In the genomic region with DNA sequence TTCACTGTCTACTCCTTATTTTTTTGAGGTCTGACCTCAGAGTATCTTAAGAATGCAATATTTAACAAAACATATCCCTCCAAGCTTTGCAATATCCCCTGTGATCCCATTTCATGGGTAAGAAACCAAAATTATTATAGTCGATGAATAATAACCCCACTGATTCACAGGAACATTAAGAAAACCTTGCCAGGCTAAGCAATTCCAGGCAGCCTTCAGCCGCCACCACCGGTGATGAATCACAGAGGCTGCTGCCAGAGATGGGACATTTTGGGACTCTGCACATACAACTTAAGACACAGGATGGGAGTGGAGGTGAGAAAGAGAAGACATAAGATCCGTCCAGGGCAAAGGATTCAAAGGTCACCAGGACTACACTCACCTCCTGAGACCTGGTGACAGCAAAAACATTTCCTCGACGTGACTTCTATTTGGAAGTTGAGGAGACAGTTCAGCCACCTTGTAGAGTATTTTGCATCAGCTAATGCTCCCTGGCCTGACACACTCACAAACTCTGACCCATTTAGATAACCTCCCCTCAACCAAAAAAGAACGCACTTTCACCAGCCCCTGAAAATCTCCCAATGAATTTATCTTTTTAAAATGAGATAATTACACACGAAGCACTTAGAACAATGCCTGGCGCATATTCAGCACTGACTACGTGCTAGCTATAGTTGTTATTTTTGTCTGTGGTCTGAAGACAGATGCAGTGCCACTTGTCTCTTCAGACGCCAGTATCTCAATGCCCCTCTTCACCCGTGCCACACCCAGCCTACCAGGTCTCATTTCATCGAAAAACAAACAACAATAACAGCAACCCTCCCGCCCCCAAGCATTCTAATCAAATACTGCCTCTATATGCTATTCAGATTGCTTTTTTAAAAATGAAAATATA, we compare ENCODE assay signal across 17 cellular contexts. TPM values are rescaled to one million over a fixed set of nuclear protein-coding genes. Genes with fewer than 3 reads are reported as not detected.
DNase-seq lines count a peak whose midpoint lies in the region; ATAC-seq and TF ChIP-seq lines count a peak whose summit lies in the region.
"Had no signal": no experiment of that assay in that cellular context is flagged by ENCODE, and none has a peak within 500 bp of the region (broad histone marks: within the 10 kb centered on the region; RNA-seq: fewer than 3 reads in every experiment).

No MANE protein-coding gene starts in this region.

- ATAC-seq in heart right ventricle, result peak; percentile 31 to 84 (median 68)
- no peak for ATAC-seq in thoracic aorta (ENCODE audit: insufficient number of reproducible peaks, low FRiP score, low read depth)
- ATAC-seq: A549; activated CD4-positive, alpha-beta T cell treated with anti-CD3 and anti-CD28 coated beads for 36 hours; activated naive CD4-positive, alpha-beta T cell treated with anti-CD3 and anti-CD28 coated beads, Interleukin-2, amount 50 U/mL, for 72 hours had no signal

- H3K36me3 ChIP-seq in adrenal gland (replicated peaks in 1 of 2), result no peaks in the 10 kb centered on the region
- no peaks in the 10 kb centered on the region for H3K36me3 ChIP-seq in heart right ventricle
- no peaks in the 10 kb centered on the region for H3K36me3 ChIP-seq in thoracic aorta
- no peaks in the 10 kb centered on the region for H3K36me3 ChIP-seq in trophoblast cell (ENCODE audit: control insufficient read depth in 1 of 2, insufficient read depth in 2 of 2, low read length in 2 of 2)
- H3K36me3 ChIP-seq: prostate gland had no signal

- TF ChIP-seq POLR2A in adrenal gland (IDR thresholded peaks at IDR 0.05), result no peak

- no peak overlapping the region for H3K23ac ChIP-seq in trophoblast cell (ENCODE audit: low read length)

- no peak overlapping the region for H4K8ac ChIP-seq in trophoblast cell (ENCODE audit: low read depth, low read length)

- no peak overlapping the region for H2BK120ac ChIP-seq in trophoblast cell (ENCODE audit: insufficient read depth, low read length, poor library complexity)

- H3K79me1 ChIP-seq in trophoblast cell (ENCODE audit: low read length), result no peaks in the 10 kb centered on the region

- no peak overlapping the region for H2BK12ac ChIP-seq in trophoblast cell (ENCODE audit: low read length)

- H3K18ac ChIP-seq in trophoblast cell (ENCODE audit: low read length), result no peak overlapping the region

- H3K14ac ChIP-seq in trophoblast cell (ENCODE audit: low read length), result no peak overlapping the region

- intact Hi-C loops in adrenal gland (cut with DNase I) (no loop called here), heart right ventricle (cut with DNase I) (loop anchor here in 1 of 10 donors (10.0 kb wide), 1 partner anchor 74 kb away; no protein-coding TSS in a partner anchor)

- no peak overlapping the region for H3K4me3 ChIP-seq in adrenal gland
- H3K4me3 ChIP-seq in heart right ventricle, result no peak overlapping the region
- no peak overlapping the region for H3K4me3 ChIP-seq in thoracic aorta
- no peak overlapping the region for H3K4me3 ChIP-seq in trophoblast cell (ENCODE audit: low read depth, low read length)
- H3K4me3 ChIP-seq: A549, prostate gland had no signal

- H3K4me2 ChIP-seq in trophoblast cell (ENCODE audit: low read length), result no peak overlapping the region
- H3K4me2 ChIP-seq: A549, KMS-11 had no signal

- H3K9me3 ChIP-seq in adrenal gland (replicated peaks in 1 of 3), result no peaks in the 10 kb centered on the region
- H3K9me3 ChIP-seq in heart right ventricle, result no peaks in the 10 kb centered on the region
- H3K9me3 ChIP-seq in thoracic aorta, result no peaks in the 10 kb centered on the region
- no peaks in the 10 kb centered on the region for H3K9me3 ChIP-seq in trophoblast cell (ENCODE audit: insufficient read depth, low read depth, low read length)
- H3K9me3 ChIP-seq: A549, prostate gland had no signal

- no peak overlapping the region for H3K4ac ChIP-seq in trophoblast cell (ENCODE audit: low read depth, low read length)

- H3K9ac ChIP-seq in trophoblast cell (ENCODE audit: low read length), result no peak overlapping the region
- H3K9ac ChIP-seq: KMS-11 had no signal

- 60 to 67% (median 61%) methylated on average over 14 of the region's 14 CpGs for WGBS in adrenal gland, 4 donors
- 25 to 36% methylated on average over 14 of the region's 14 CpGs for WGBS in heart right ventricle, 2 donors
- no CpG with 5 or more reads among the region's 14 CpGs for WGBS in trophoblast cell (ENCODE audit: extremely low coverage, insufficient coverage, insufficient read length)

- H3K27ac ChIP-seq in adrenal gland, result peak overlapping the region in 2 of 5 donors; percentile 8 to 18
- H3K27ac ChIP-seq in heart right ventricle, result peak overlapping the region; percentile 51 to 90 (median 80)
- peak overlapping the region; percentile 77 to 89 for H3K27ac ChIP-seq in thoracic aorta
- no peak overlapping the region for H3K27ac ChIP-seq in trophoblast cell (ENCODE audit: low read depth, low read length)
- H3K27ac ChIP-seq: KMS-11, prostate gland had no signal

- no peaks in the 10 kb centered on the region for H3K27me3 ChIP-seq in adrenal gland
- no peaks in the 10 kb centered on the region for H3K27me3 ChIP-seq in heart right ventricle
- H3K27me3 ChIP-seq in thoracic aorta (replicated peaks; ENCODE audit: insufficient read depth), result no peaks in the 10 kb centered on the region
- H3K27me3 ChIP-seq in trophoblast cell (ENCODE audit: insufficient read depth, low read length), result no peaks in the 10 kb centered on the region

- no peak for TF ChIP-seq CTCF in adrenal gland (IDR thresholded peaks at IDR 0.05)
- TF ChIP-seq CTCF in heart right ventricle (IDR thresholded peaks at IDR 0.05), result no peak
- TF ChIP-seq CTCF in thoracic aorta (IDR thresholded peaks at IDR 0.05), result no peak
- no peak for TF ChIP-seq CTCF in GM13976 (IDR thresholded peaks at IDR 0.05; ENCODE audit: borderline replicate concordance, control extremely low read depth, extremely low read depth, insufficient read depth, missing control alignments)

- H3K79me2 ChIP-seq in trophoblast cell (ENCODE audit: control insufficient read depth, insufficient read depth, low read length, poor library complexity), result no peaks in the 10 kb centered on the region

- H4K12ac ChIP-seq in trophoblast cell (ENCODE audit: low read depth, low read length), result no peak overlapping the region

- no peak overlapping the region for H2AFZ ChIP-seq in trophoblast cell (ENCODE audit: insufficient read depth, low read length, poor library complexity)

- H3K4me1 ChIP-seq in adrenal gland (replicated peaks in 1 of 2), result peaks cover 0 to 7% of the 10 kb centered on the region in 2 donors
- H3K4me1 ChIP-seq in heart right ventricle, result peaks cover 11 to 58% (median 33%) of the 10 kb centered on the region in 9 donors
- H3K4me1 ChIP-seq in thoracic aorta (ENCODE audit: control insufficient read depth in 1 of 2, low read depth in 2 of 2), result peaks cover 25 to 53% of the 10 kb centered on the region in 2 donors
- peaks cover 0 to 1% of the 10 kb centered on the region in 2 experiments for H3K4me1 ChIP-seq in trophoblast cell (ENCODE audit: control insufficient read depth in 1 of 2, insufficient read depth in 2 of 2, low read length in 2 of 2)
- H3K4me1 ChIP-seq: prostate gland had no signal

- no peak overlapping the region for H2AK5ac ChIP-seq in trophoblast cell (ENCODE audit: low read length)

- H4K91ac ChIP-seq in trophoblast cell (ENCODE audit: low read depth, low read length), result no peak overlapping the region

- DNase-seq in NCI-H2107 treated with DMSO at 0.1 percent for 48 hours (lab: John Stamatoyannopoulos, UW; ENCODE audit: unreplicated experiment) (peak; percentile 13), NCI-H2107 (lab: John Stamatoyannopoulos, UW) (no peak), adrenal gland (peak; percentile 46 to 79 (median 74)), heart right ventricle (no peak), thoracic aorta (ENCODE audit: low spot score) (peak; percentile 39), GM13976 (ENCODE audit: low spot score) (no peak), HuH-7 (ENCODE audit: low spot score) (no peak), trophoblast cell (no peak)
- DNase-seq: activated CD4-positive, alpha-beta T cell treated with anti-CD3 and anti-CD28 coated beads for 36 hours; activated T-cell treated with anti-CD3 and anti-CD28 coated beads for 4 hours; COR-L47; NCI-H82 had no signal

- in situ Hi-C loops in GM13976 (cut with MboI; ENCODE audit: low sequenced_read_pairs, unreplicated experiment), result no loop called here

- no peak overlapping the region for H2BK5ac ChIP-seq in trophoblast cell (ENCODE audit: low read depth, low read length, poor library complexity)

RNA-seq across cellular contexts. Expression of a gene that starts 17.8 kb away (rescaled TPM):
- under 1 TPM in 1 of 8 donors, not detected in 7; 0.14 TPM for total RNA-seq in adrenal gland
- not detected for polyA plus RNA-seq in adrenal gland
- total RNA-seq in heart right ventricle, result 1 to 10 TPM in 9 of 10 donors, under 1 TPM in 1; 0.27 to 5.8 (median 2.7) TPM
- polyA plus RNA-seq in heart right ventricle, result 1 to 10 TPM; 2.3 to 7.3 TPM
- not detected for total RNA-seq in thoracic aorta
- not detected in 2 replicates for polyA plus RNA-seq in trophoblast cell (2013)
- total RNA-seq: activated CD4-positive, alpha-beta T cell treated with anti-CD3 and anti-CD28 coated beads for 36 hours; activated naive CD4-positive, alpha-beta T cell treated with anti-CD3 and anti-CD28 coated beads, Interleukin-2, amount 50 U/mL, for 72 hours; epithelial cell of proximal tubule had no signal

RNA-seq across cellular contexts. Expression of a gene that starts 38.6 kb away (rescaled TPM):
- total RNA-seq in adrenal gland, result 10 to 100 TPM; 28.7 to 50.1 (median 35.6) TPM
- 10 to 100 TPM; 32.0 to 45.0 (median 36.2) TPM for polyA plus RNA-seq in adrenal gland
- 10 to 100 TPM; 16.2 to 24.7 (median 20.4) TPM for total RNA-seq in heart right ventricle
- polyA plus RNA-seq in heart right ventricle, result 10 to 100 TPM; 27.9 to 30.0 TPM
- 10 to 100 TPM; 44.0 to 53.5 TPM for total RNA-seq in thoracic aorta
- polyA plus RNA-seq in trophoblast cell (2013), result 25.2 and 25.9 TPM in 2 replicates

Comparison
In these comparisons a context has a peak if more than half of its experiments do, and no peak if none do; other contexts are left out.
1. DNase-seq: peak in NCI-H2107 treated with DMSO at 0.1 percent for 48 hours (single experiment), adrenal gland (7 of 7) and thoracic aorta (single experiment); none in NCI-H2107 (single experiment), heart right ventricle (0 of 2), GM13976 (single experiment), HuH-7 (single experiment) and trophoblast cell (0 of 2).